8 cellular contexts compared by ENCODE assay signal in the genomic region with DNA sequence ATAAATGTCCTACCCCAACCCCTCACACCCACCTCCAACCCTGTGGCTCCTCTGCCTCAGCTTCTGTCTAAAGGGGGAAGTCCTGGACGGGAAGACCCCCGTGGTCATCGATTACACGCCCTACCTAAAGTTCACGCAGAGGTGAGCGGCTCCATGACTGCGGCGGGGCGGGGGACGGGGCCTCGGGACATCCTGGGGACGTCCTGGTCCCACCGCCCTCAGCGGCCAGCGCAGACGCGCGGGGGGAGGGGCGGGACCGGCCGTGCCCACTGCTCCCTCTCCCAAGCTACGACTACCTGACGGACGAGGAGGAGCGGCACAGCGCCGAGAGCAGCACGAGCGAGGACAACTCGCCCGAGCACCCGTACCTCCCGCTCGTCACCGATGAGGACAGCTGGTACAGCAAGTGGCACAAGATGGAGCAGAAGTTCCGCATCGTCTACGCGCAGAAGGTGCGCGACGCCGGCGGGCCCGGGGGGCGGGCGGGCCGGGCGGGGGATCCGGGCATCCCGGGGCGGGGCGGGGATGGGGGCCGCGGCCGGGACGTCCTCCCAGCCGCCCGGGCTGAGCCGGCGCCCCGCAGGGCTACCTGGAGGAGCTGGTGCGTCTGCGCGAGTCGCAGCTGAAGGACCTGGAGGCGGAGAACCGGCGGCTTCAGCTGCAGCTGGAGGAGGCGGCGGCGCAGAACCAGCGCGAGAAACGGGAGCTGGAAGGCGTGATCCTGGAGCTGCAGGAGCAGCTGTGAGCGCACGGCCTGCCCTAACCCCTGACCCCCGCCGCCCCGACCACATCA. TPM values are rescaled to one million over a fixed set of nuclear protein-coding genes. Genes with fewer than 3 reads are reported as not detected.
A peak's percentile ranks its signal among the peaks of the same experiment; 100 is the strongest.
DNase-seq lines count a peak whose midpoint lies in the region; ATAC-seq, FAIRE-seq and TF ChIP-seq lines count a peak whose summit lies in the region.

No MANE protein-coding gene starts in this region.

- H3K4me1 ChIP-seq in neural progenitor cell (peaks cover 8% of the 10 kb centered on the region), BE2C (peaks cover 6% of the 10 kb centered on the region)

- H3K4me3 ChIP-seq in dorsolateral prefrontal cortex (peak overlapping the region in 26 of 59 donors; percentile 10 to 51 (median 26)), neural progenitor cell (peak overlapping the region; percentile 53), BE2C (ENCODE audit: low read depth, low read length) (no peak overlapping the region)

- DNase-seq in GM12891 (ENCODE audit: insufficient read length, low spot score) (peak; percentile 83), RWPE1 (ENCODE audit: low spot score) (peak; percentile 56), dorsolateral prefrontal cortex (peak in 6 of 10 donors; percentile 47 to 76 (median 60)), neural progenitor cell (ENCODE audit: low spot score) (peak; percentile 84), SKM-1 treated with dmso at 0.1 percent for 144 hours (lab: John Stamatoyannopoulos, UW; ENCODE audit: unreplicated experiment) (no peak), BE2C (no peak)

- H3K9me3 ChIP-seq in neural progenitor cell (ENCODE audit: low read depth): no peaks in the 10 kb centered on the region
- no peaks in the 10 kb centered on the region for H3K9me3 ChIP-seq in BE2C

- no peaks in the 10 kb centered on the region for H3K36me3 ChIP-seq in neural progenitor cell
- peaks cover 31% of the 10 kb centered on the region for H3K36me3 ChIP-seq in BE2C

- peak; percentile 90 for FAIRE-seq in GM12891 (lab: Jason Lieb, UNC)

- H3K9me3 Mint-ChIP-seq in neural progenitor cell: no peaks in the 10 kb centered on the region

- peak overlapping the region; percentile 31 for H2AFZ ChIP-seq in neural progenitor cell (replicated peaks)

- H4K20me1 ChIP-seq in neural progenitor cell (ENCODE audit: low read depth): peaks cover 15% of the 10 kb centered on the region

- H3K27me3 Mint-ChIP-seq in neural progenitor cell (ENCODE audit: insufficient read depth, low read depth): peaks cover 46% of the 10 kb centered on the region

- POLR2A ChIA-PET in RWPE1 (lab: Yijun Ruan, JAX; ENCODE audit: low non-redundant PET): interaction anchor here (0.5 kb wide), 1 partner anchor 109 kb away, joined by 3 read pairs; no protein-coding TSS in a partner anchor

- peaks cover 4% of the 10 kb centered on the region for H3K36me3 Mint-ChIP-seq in neural progenitor cell

- no peak for TF ChIP-seq CTCF in 22Rv1 (IDR thresholded peaks at IDR 0.05)
- no peak for TF ChIP-seq CTCF in RWPE1 (conservative IDR thresholded peaks at IDR 0.05; ENCODE audit: low read depth)
- no peak for TF ChIP-seq CTCF in dorsolateral prefrontal cortex (IDR thresholded peaks at IDR 0.05 in 54 of 56, conservative IDR thresholded peaks at IDR 0.05 in 2 of 56; ENCODE audit: low read depth in 1 of 56, partially characterized antibody in 56 of 56)
- TF ChIP-seq CTCF in neural progenitor cell (IDR thresholded peaks at IDR 0.05): no peak
- TF ChIP-seq CTCF in BE2C (IDR thresholded peaks at IDR 0.05; ENCODE audit: low read depth, low read length): no peak

- peaks cover 12% of the 10 kb centered on the region for H3K4me1 Mint-ChIP-seq in neural progenitor cell

- TF ChIP-seq POLR2A in GM12891 (IDR thresholded peaks at IDR 0.05; ENCODE audit: low read depth, low read length): no peak

- H3K27ac Mint-ChIP-seq in neural progenitor cell: no peak overlapping the region

- intact Hi-C loops in dorsolateral prefrontal cortex (cut with DNase I): no loop called here

- ATAC-seq in HG02870 (IDR thresholded peaks at IDR 0.05; ENCODE audit: unreplicated experiment): no peak

- CTCF ChIA-PET in RWPE1 (lab: Yijun Ruan, JAX): no interaction called here

- no peaks in the 10 kb centered on the region for H3K79me2 ChIP-seq in neural progenitor cell (ENCODE audit: low read depth)

- no peak overlapping the region for H3K9ac ChIP-seq in neural progenitor cell

- peak overlapping the region; percentile 75 for H3K4me3 Mint-ChIP-seq in neural progenitor cell

- peak overlapping the region; percentile 86 for H3K4me2 ChIP-seq in neural progenitor cell

- H3K27ac ChIP-seq in 22Rv1 (peak overlapping the region; percentile 72), RWPE1 (no peak overlapping the region), dorsolateral prefrontal cortex (peak overlapping the region in 18 of 59 donors; percentile 13 to 71 (median 38)), neural progenitor cell (no peak overlapping the region)

- H3F3A ChIP-seq in neural progenitor cell (ENCODE audit: low read depth): peaks cover 17% of the 10 kb centered on the region

- H3K27me3 ChIP-seq in dorsolateral prefrontal cortex: no peaks in the 10 kb centered on the region
- peaks cover 68% of the 10 kb centered on the region for H3K27me3 ChIP-seq in neural progenitor cell
- H3K27me3 ChIP-seq in BE2C: no peaks in the 10 kb centered on the region

TF ChIP-seq in GM12891, 5 proteins besides CTCF, POLR2A, EP300 and RAD21:
- TF ChIP-seq POLR2AphosphoS5 (IDR thresholded peaks at IDR 0.05; ENCODE audit: low read depth, low read length) (no peak), PAX5 (IDR thresholded peaks at IDR 0.05; ENCODE audit: insufficient read depth, low read length, severe bottlenecking) (no peak), SPI1 (IDR thresholded peaks at IDR 0.05; ENCODE audit: low read depth, low read length) (no peak), TAF1 (IDR thresholded peaks at IDR 0.05; ENCODE audit: low read depth, low read length) (no peak), POU2F2 (IDR thresholded peaks at IDR 0.05; ENCODE audit: low read depth, low read length) (no peak)
TF ChIP-seq in GM12891: peak in this region for 0.

RNA-seq across cellular contexts. Expression of a gene that starts 6.7 kb away (rescaled TPM):
- polyA plus RNA-seq in GM12891 (2012; ENCODE audit: low read depth, missing spikeins): 0.15 TPM
- total RNA-seq in dorsolateral prefrontal cortex: 100 to 1,000 TPM; 123 to 489 (median 370) TPM
- total RNA-seq in neural progenitor cell (ENCODE audit: low replicate concordance): 0.09 and 0.58 TPM in 2 replicates
- polyA plus RNA-seq in BE2C (2012; ENCODE audit: insufficient read depth, insufficient read length, low read depth): 386 TPM

RNA-seq across cellular contexts. Expression of a gene that starts 9.6 kb away (rescaled TPM):
- 111 TPM for polyA plus RNA-seq in GM12891 (2012; ENCODE audit: low read depth, missing spikeins)
- total RNA-seq in dorsolateral prefrontal cortex (100 to 1,000 TPM in 1 of 120 experiments, 10 to 100 TPM in 119; 42.3 to 102 (median 61.2) TPM), neural progenitor cell (ENCODE audit: low replicate concordance) (61.2 and 146 TPM in 2 replicates)
- 920 TPM for polyA plus RNA-seq in BE2C (2012; ENCODE audit: insufficient read depth, insufficient read length, low read depth)

RNA-seq across cellular contexts. Expression of a gene that starts 30.0 kb away (rescaled TPM):
- polyA plus RNA-seq in GM12891 (2012; ENCODE audit: low read depth, missing spikeins): 208 TPM
- 100 to 1,000 TPM in 7 of 120 experiments, 10 to 100 TPM in 113; 42.3 to 110 (median 70.1) TPM for total RNA-seq in dorsolateral prefrontal cortex
- 28.2 and 98.6 TPM in 2 replicates for total RNA-seq in neural progenitor cell (ENCODE audit: low replicate concordance)
- polyA plus RNA-seq in BE2C (2012; ENCODE audit: insufficient read depth, insufficient read length, low read depth): 398 TPM

RNA-seq across cellular contexts. Expression of a gene that starts 47.1 kb away (rescaled TPM):
- polyA plus RNA-seq in GM12891 (2012; ENCODE audit: low read depth, missing spikeins): 0.03 TPM
- total RNA-seq in dorsolateral prefrontal cortex (1 to 10 TPM in 33 of 120 experiments, under 1 TPM in 62, not detected in 25; 0.08 to 6.2 (median 0.68) TPM), neural progenitor cell (ENCODE audit: low replicate concordance) (not detected in 2 replicates)
- not detected for polyA plus RNA-seq in BE2C (2012; ENCODE audit: insufficient read depth, insufficient read length, low read depth)

RNA-seq across cellular contexts. Expression of a gene that starts 48.6 kb away (rescaled TPM):
- polyA plus RNA-seq in GM12891 (2012; ENCODE audit: low read depth, missing spikeins): 0.98 TPM
- total RNA-seq in dorsolateral prefrontal cortex (10 to 100 TPM; 17.3 to 81.0 (median 52.3) TPM), neural progenitor cell (ENCODE audit: low replicate concordance) (18.1 and 68.1 TPM in 2 replicates)
- polyA plus RNA-seq in BE2C (2012; ENCODE audit: insufficient read depth, insufficient read length, low read depth): 44.8 TPM

Comparison
In these comparisons a context has a peak if more than half of its experiments do, and no peak if none do; other contexts are left out.
1. DNase-seq: peak in GM12891 (single experiment), RWPE1 (single experiment), dorsolateral prefrontal cortex (6 of 10) and neural progenitor cell (single experiment); none in SKM-1 treated with dmso at 0.1 percent for 144 hours (single experiment) and BE2C (single experiment).
2. RNA of a gene that starts 6.7 kb away (total RNA-seq): 123 to 489 TPM in dorsolateral prefrontal cortex; 0.09 to 0.58 TPM in neural progenitor cell; every median in the first group is over 10 times any median in the second.